Comparison of ENCODE assay signal across 8 cellular contexts in the genomic region with DNA sequence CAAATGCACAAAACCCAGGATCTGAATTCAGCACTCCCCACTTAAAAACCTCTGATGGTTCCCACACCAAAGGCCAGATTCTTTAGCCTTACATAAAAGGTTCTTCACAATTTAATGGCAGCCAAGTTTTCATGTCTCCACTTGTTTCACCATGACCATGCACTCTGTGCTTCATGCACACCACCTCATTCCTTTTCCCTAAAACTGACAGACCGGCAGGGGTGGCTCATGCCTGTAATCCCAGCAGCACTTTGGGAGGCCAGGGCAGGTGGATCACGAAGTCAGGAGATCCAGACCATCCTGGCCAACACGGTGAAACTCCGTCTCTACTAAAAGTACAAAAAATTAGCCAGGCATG.
"Had no signal": no experiment of that assay in that cellular context is flagged by ENCODE, and none has a peak within 500 bp of the region (broad histone marks: within the 10 kb centered on the region; RNA-seq: fewer than 3 reads in every experiment).

No MANE protein-coding gene starts in this region.

- H3K27ac Mint-ChIP-seq: GM23338, H9 had no signal

- FAIRE-seq: H1, H54, HTR-8/SVneo, K562 had no signal

- DNase-seq: H9, HCEC 1CT, IMR-90 had no signal

- H3K9me3 Mint-ChIP-seq: GM23338, H9 had no signal

- H3K4me2 ChIP-seq: GM23338 had no signal

- H3K4me3 Mint-ChIP-seq: GM23338, H9 had no signal

- H2AFZ ChIP-seq: GM23338 had no signal

- H3K4me3 ChIP-seq: GM23338, K562 had no signal
